In genomic region chr3:61224823-61225222, GRCh38 we compare ENCODE assay signal across 20 cellular contexts. TPM values are rescaled to one million over a fixed set of nuclear protein-coding genes. Genes with fewer than 3 reads are reported as not detected.
DNase-seq lines count a peak whose midpoint lies in the region; ATAC-seq, FAIRE-seq and TF ChIP-seq lines count a peak whose summit lies in the region.
"Had no signal": no experiment of that assay in that cellular context is flagged by ENCODE, and none has a peak within 500 bp of the region (broad histone marks: within the 10 kb centered on the region; RNA-seq: fewer than 3 reads in every experiment).

No MANE protein-coding gene starts in this region.

- in situ Hi-C loops in HepG2 (cut with HindIII; ENCODE audit: extremely low pct_ligation_motif_present, low pct_unique_long_range_greater_than_20kb), result no loop called here

- no peak for DNase-seq in HepG2 (ENCODE audit: low spot score)
- no peak for DNase-seq in right lobe of liver
- no peak for DNase-seq in glutamatergic neuron
- no peak for DNase-seq in iPS-NIHi7 (ENCODE audit: extremely low spot score)
- no peak for DNase-seq in RKO (ENCODE audit: low spot score)
- DNase-seq: AML-193; Caco-2; Calu3; CD4-positive, alpha-beta T cell; CD8-positive, alpha-beta T cell; DMS79 treated with DMSO at 0.1 percent for 48 hours; GF-D8 had no signal

- no peaks in the 10 kb centered on the region for H3K27me3 Mint-ChIP-seq in glutamatergic neuron (ENCODE audit: unreplicated experiment)
- H3K27me3 Mint-ChIP-seq: B cell; CD4-positive, alpha-beta T cell had no signal

- H3K4me3 Mint-ChIP-seq in glutamatergic neuron (ENCODE audit: unreplicated experiment), result no peak overlapping the region
- H3K4me3 Mint-ChIP-seq: B cell; CD4-positive, alpha-beta T cell; CD8-positive, alpha-beta T cell had no signal

- WGBS in HepG2 (ENCODE audit: low lambda C conversion rate), result 100% methylated on average over 2 of the region's 2 CpGs
- 82% methylated on average over 2 of the region's 2 CpGs for WGBS in right lobe of liver (ENCODE audit: insufficient coverage, low coverage, low lambda C conversion rate, missing lambda C conversion rate)

- BruUV-seq in HepG2 (replicated peaks; lab: Mats Ljungman, UMichigan), result no TSS peak

- no peak overlapping the region for H3K4me2 ChIP-seq in HepG2 (ENCODE audit: low read depth, low read length)
- H3K4me2 ChIP-seq: A549; BLaER1 treated with 17β-estradiol and CSF1 and Interleukin-3, amounts not matched to agents 10 nM and 100 nM had no signal

- TF ChIP-seq EP300 in HepG2 (IDR thresholded peaks at IDR 0.05; ENCODE audit: low read depth in 2 of 2, low read length in 2 of 2), result no peak
- no peak for TF ChIP-seq EP300 in HepG2 (CRISPR knock-in tag; IDR thresholded peaks at IDR 0.05; ENCODE audit: borderline replicate concordance)

- TF ChIP-seq POLR2A in HepG2 (IDR thresholded peaks at IDR 0.05; ENCODE audit: insufficient read depth in 1 of 2, low read depth in 2 of 2, low read length in 2 of 2) (no peak), right lobe of liver (IDR thresholded peaks at IDR 0.05) (no peak)

- no peak overlapping the region for H2AFZ ChIP-seq in HepG2 (ENCODE audit: low read length)

- FAIRE-seq in HepG2 (lab: Jason Lieb, UNC), result no peak
- FAIRE-seq: A549, D721Med, G401.6, GM12891 had no signal

- H4K20me1 ChIP-seq in HepG2 (ENCODE audit: insufficient read depth, low read length), result no peaks in the 10 kb centered on the region
- H4K20me1 ChIP-seq: BLaER1 treated with 17β-estradiol and CSF1 and Interleukin-3, amounts not matched to agents 10 nM and 100 nM had no signal

- peak overlapping the region; percentile 39 for H3K27ac Mint-ChIP-seq in glutamatergic neuron (ENCODE audit: unreplicated experiment)
- H3K27ac Mint-ChIP-seq: B cell; CD4-positive, alpha-beta T cell; CD8-positive, alpha-beta T cell had no signal

- peaks cover 12% of the 10 kb centered on the region for H3K4me1 ChIP-seq in HepG2 (ENCODE audit: insufficient read depth, low read length)
- peaks cover 0 to 19% (median 6%) of the 10 kb centered on the region in 4 donors for H3K4me1 ChIP-seq in right lobe of liver
- H3K4me1 ChIP-seq: A549, Caco-2 had no signal

- no peaks in the 10 kb centered on the region for H3K36me3 Mint-ChIP-seq in glutamatergic neuron (ENCODE audit: unreplicated experiment)
- H3K36me3 Mint-ChIP-seq: CD8-positive, alpha-beta T cell had no signal

- H3K79me2 ChIP-seq in HepG2 (ENCODE audit: insufficient read depth, low read length), result no peaks in the 10 kb centered on the region

- no peak for TF ChIP-seq RAD21 in HepG2 (CRISPR knock-in tag; IDR thresholded peaks at IDR 0.05)

- POLR2A ChIA-PET in HepG2 (lab: Yijun Ruan, JAX), result no interaction called here

- CTCF ChIA-PET in HepG2 (lab: Yijun Ruan, JAX; ENCODE audit: low intra/inter-chr PET ratio, low total read pairs), result no interaction called here

- no peak overlapping the region for H3K9ac ChIP-seq in HepG2 (ENCODE audit: insufficient read depth, low read depth, low read length)
- H3K9ac ChIP-seq: BLaER1 treated with 17β-estradiol and CSF1 and Interleukin-3, amounts not matched to agents 10 nM and 100 nM had no signal

- H3K9me3 ChIP-seq in HepG2 (ENCODE audit: low read length), result no peaks in the 10 kb centered on the region
- no peaks in the 10 kb centered on the region for H3K9me3 ChIP-seq in right lobe of liver
- H3K9me3 ChIP-seq: A549; BLaER1 treated with 17β-estradiol and CSF1 and Interleukin-3, amounts not matched to agents 10 nM and 100 nM; Caco-2 had no signal

- H3K27ac ChIP-seq in HepG2 (ENCODE audit: extremely low read length, insufficient read depth, low read length), result no peak overlapping the region
- H3K27ac ChIP-seq in right lobe of liver, result no peak overlapping the region
- H3K27ac ChIP-seq: 22Rv1; A549; BLaER1 treated with 17β-estradiol and CSF1 and Interleukin-3, amounts not matched to agents 10 nM and 100 nM; C4-2B had no signal

- H3K4me3 ChIP-seq in HepG2 (replicated peaks in 1 of 3; ENCODE audit: insufficient read depth in 1 of 3, low read depth in 2 of 3, low read length in 3 of 3) (no peak overlapping the region), right lobe of liver (no peak overlapping the region)
- H3K4me3 ChIP-seq: A549; BLaER1 treated with 17β-estradiol and CSF1 and Interleukin-3, amounts not matched to agents 10 nM and 100 nM had no signal

- H3K27me3 ChIP-seq in HepG2 (ENCODE audit: control insufficient read depth in 1 of 2, insufficient read depth in 2 of 2, low read length in 2 of 2), result no peaks in the 10 kb centered on the region
- H3K27me3 ChIP-seq in right lobe of liver, result no peaks in the 10 kb centered on the region
- H3K27me3 ChIP-seq: BLaER1 treated with 17β-estradiol and CSF1 and Interleukin-3, amounts not matched to agents 10 nM and 100 nM had no signal

- intact Hi-C loops in HepG2 (cut with micrococcal nuclease; ENCODE audit: unreplicated experiment), result no loop called here
- intact Hi-C loops in right lobe of liver (cut with DNase I), result no loop called here

- TF ChIP-seq CTCF in HepG2 (CRISPR knock-in tag; IDR thresholded peaks at IDR 0.05) (no peak), right lobe of liver (IDR thresholded peaks at IDR 0.05) (no peak), glutamatergic neuron (IDR thresholded peaks at IDR 0.05; ENCODE audit: partially characterized antibody, unreplicated experiment) (no peak)

- H3K9me3 Mint-ChIP-seq in glutamatergic neuron (ENCODE audit: unreplicated experiment), result peaks cover 2% of the 10 kb centered on the region
- H3K9me3 Mint-ChIP-seq: CD4-positive, alpha-beta T cell; CD8-positive, alpha-beta T cell had no signal

- no peak for ATAC-seq in HepG2
- ATAC-seq in right lobe of liver, result no peak
- ATAC-seq: A549; CD8-positive, alpha-beta T cell had no signal

- peaks cover 21% of the 10 kb centered on the region for H3K4me1 Mint-ChIP-seq in glutamatergic neuron (ENCODE audit: low read depth, unreplicated experiment)
- H3K4me1 Mint-ChIP-seq: B cell had no signal

- H3K36me3 ChIP-seq in HepG2 (replicated peaks in 1 of 2; ENCODE audit: control insufficient read depth in 1 of 2, insufficient read depth in 2 of 2, low read length in 2 of 2) (no peaks in the 10 kb centered on the region), right lobe of liver (no peaks in the 10 kb centered on the region)
- H3K36me3 ChIP-seq: BLaER1 treated with 17β-estradiol and CSF1 and Interleukin-3, amounts not matched to agents 10 nM and 100 nM had no signal

TF ChIP-seq in HepG2, 621 proteins besides CTCF, POLR2A, EP300 and RAD21:
- TF ChIP-seq RARA (CRISPR knock-in tag; IDR thresholded peaks at IDR 0.05) (peak; percentile 52), KDM5A (IDR thresholded peaks at IDR 0.05; ENCODE audit: borderline replicate concordance, low read length) (no peak), ZNF598 (CRISPR knock-in tag; IDR thresholded peaks at IDR 0.05; ENCODE audit: borderline replicate concordance) (no peak), MIER3 (CRISPR knock-in tag; IDR thresholded peaks at IDR 0.05; ENCODE audit: borderline replicate concordance) (no peak), ZNF773 (CRISPR knock-in tag; IDR thresholded peaks at IDR 0.05; ENCODE audit: borderline replicate concordance) (no peak)

RNA-seq across cellular contexts. Expression of gene FHIT, which starts 26.4 kb away (rescaled TPM):
- total RNA-seq in HepG2 (2016; rRNA removed; fragmentation: Illumina TruSeq; extraction: Trizol) (4.0 and 4.1 TPM in 2 replicates), right lobe of liver (10 to 100 TPM in 2 of 6 experiments, 1 to 10 TPM in 4; 6.6 to 11.2 (median 8.0) TPM), glutamatergic neuron (ENCODE audit: unreplicated experiment) (15.2 TPM)
- total RNA-seq in HepG2 (2016; cell fraction: cytosol; rRNA removed; fragmentation: Illumina TruSeq; extraction: Trizol; ENCODE audit: low read depth), result 5.4 and 19.3 TPM in 2 replicates
- total RNA-seq in HepG2 (2016; cell fraction: insoluble cytoplasmic fraction; rRNA removed; fragmentation: Illumina TruSeq; extraction: Trizol), result 2.2 and 3.9 TPM in 2 replicates
- 1.4 and 5.6 TPM in 2 replicates for total RNA-seq in HepG2 (2016; cell fraction: membrane; rRNA removed; fragmentation: Illumina TruSeq; extraction: Trizol)
- total RNA-seq in HepG2 (2016; cell fraction: nucleus; rRNA removed; fragmentation: Illumina TruSeq; extraction: Trizol), result 15.7 and 19.5 TPM in 2 replicates
- polyA plus RNA-seq in HepG2 (2011; rRNA removed), result 4.6 and 4.9 TPM in 2 replicates
- polyA plus RNA-seq in HepG2 (2011; cell fraction: cytosol; rRNA removed), result 4.4 and 5.7 TPM in 2 replicates
- 7.3 and 9.8 TPM in 2 replicates for polyA plus RNA-seq in HepG2 (2011; cell fraction: nucleus; rRNA removed)
- 10.3 and 12.5 TPM in 2 replicates for polyA plus RNA-seq in HepG2 (2012)
- polyA plus RNA-seq in HepG2 (2016; cell fraction: cytosol; fragmentation: Illumina TruSeq; extraction: Trizol; ENCODE audit: low read depth), result 2.2 and 4.2 TPM in 2 replicates
- 3.4 and 5.6 TPM in 2 replicates for polyA plus RNA-seq in HepG2 (2016; cell fraction: insoluble cytoplasmic fraction; fragmentation: Illumina TruSeq; extraction: Trizol; ENCODE audit: low read depth)
- 2.0 and 3.1 TPM in 2 replicates for polyA plus RNA-seq in HepG2 (2016; cell fraction: membrane; fragmentation: Illumina TruSeq; extraction: Trizol; ENCODE audit: low read depth)
- polyA plus RNA-seq in HepG2 (2016; cell fraction: nucleus; fragmentation: Illumina TruSeq; extraction: Trizol; ENCODE audit: insufficient read depth, low read depth), result 6.3 and 7.0 TPM in 2 replicates
- polyA minus RNA-seq in HepG2 (2011; rRNA and poly(A)+ RNA removed; ENCODE audit: low replicate concordance), result 5.6 TPM in 1 of 2 replicates, not detected in the other
- 4.3 and 21.2 TPM in 2 replicates for polyA minus RNA-seq in HepG2 (2011; cell fraction: cytosol; rRNA and poly(A)+ RNA removed)
- polyA minus RNA-seq in HepG2 (2011; cell fraction: nucleus; rRNA and poly(A)+ RNA removed), result 48.7 and 63.5 TPM in 2 replicates
